8 cellular contexts compared by ENCODE assay signal in genomic region chr11:11620966-11621880, GRCh38. TPM values are rescaled to one million over a fixed set of nuclear protein-coding genes. Genes with fewer than 3 reads are reported as not detected.
A peak's percentile ranks its signal among the peaks of the same experiment; 100 is the strongest.
DNase-seq lines count a peak whose midpoint lies in the region; ATAC-seq, FAIRE-seq and TF ChIP-seq lines count a peak whose summit lies in the region.

No MANE protein-coding gene starts in this region.

- CTCF ChIA-PET in activated CD8-positive, alpha-beta memory T cell treated with anti-CD3 and anti-CD28 coated beads, Interleukin-2, amount 10 ng/mL, durations not matched to agents 7 days and 5 days (lab: Charles Lee) = no interaction called here

- no peak overlapping the region for H3K27ac Mint-ChIP-seq in IgD-negative memory B cell
- no peak overlapping the region for H3K27ac Mint-ChIP-seq in activated CD8-positive, alpha-beta memory T cell treated with anti-CD3 and anti-CD28 coated beads, Interleukin-2, amount 10 ng/mL, durations not matched to agents 7 days and 5 days
- H3K27ac Mint-ChIP-seq in osteocyte (ENCODE audit: unreplicated experiment) = peak overlapping the region; percentile 69

- peak; percentile 51 for DNase-seq in COR-L47 (lab: John Stamatoyannopoulos, UW)
- peak; percentile 43 for DNase-seq in activated CD8-positive, alpha-beta memory T cell treated with anti-CD3 and anti-CD28 coated beads, Interleukin-2, amount 10 ng/mL, durations not matched to agents 7 days and 5 days
- peak; percentile 43 to 49 for DNase-seq in frontal cortex (ENCODE audit: low spot score in 2 of 2)
- DNase-seq in osteocyte (ENCODE audit: extremely low spot score, unreplicated experiment) = no peak
- DNase-seq in iPS-NIHi7 (ENCODE audit: extremely low spot score) = no peak

- TF ChIP-seq CTCF in osteocyte (IDR thresholded peaks at IDR 0.05) = peak; percentile 21

- FAIRE-seq in frontal cortex (lab: Jason Lieb, UNC) = no peak

- ATAC-seq in GM19043 (IDR thresholded peaks at IDR 0.05; ENCODE audit: low read depth, unreplicated experiment) (peak; percentile 2), GM21825 (IDR thresholded peaks at IDR 0.05; ENCODE audit: unreplicated experiment) (no peak)
- ATAC-seq in activated CD8-positive, alpha-beta memory T cell treated with anti-CD3 and anti-CD28 coated beads, Interleukin-2, amount 10 ng/mL, durations not matched to agents 7 days and 5 days = peak; percentile 5

- H3K36me3 Mint-ChIP-seq in IgD-negative memory B cell (no peaks in the 10 kb centered on the region), osteocyte (ENCODE audit: unreplicated experiment) (peaks cover 3% of the 10 kb centered on the region)
- no peaks in the 10 kb centered on the region for H3K36me3 Mint-ChIP-seq in activated CD8-positive, alpha-beta memory T cell treated with anti-CD3 and anti-CD28 coated beads, Interleukin-2, amount 10 ng/mL, durations not matched to agents 7 days and 5 days

- H3K27me3 Mint-ChIP-seq in IgD-negative memory B cell (peaks cover 19% of the 10 kb centered on the region), osteocyte (ENCODE audit: unreplicated experiment) (no peaks in the 10 kb centered on the region)
- H3K27me3 Mint-ChIP-seq in activated CD8-positive, alpha-beta memory T cell treated with anti-CD3 and anti-CD28 coated beads, Interleukin-2, amount 10 ng/mL, durations not matched to agents 7 days and 5 days = peaks cover 77% of the 10 kb centered on the region

- H3K4me3 Mint-ChIP-seq in IgD-negative memory B cell (peak overlapping the region; percentile 66 to 89 (median 80)), osteocyte (ENCODE audit: unreplicated experiment) (peak overlapping the region; percentile 87)
- peak overlapping the region; percentile 63 for H3K4me3 Mint-ChIP-seq in activated CD8-positive, alpha-beta memory T cell treated with anti-CD3 and anti-CD28 coated beads, Interleukin-2, amount 10 ng/mL, durations not matched to agents 7 days and 5 days

- H3K4me1 Mint-ChIP-seq in IgD-negative memory B cell (peaks cover 3 to 5% (median 4%) of the 10 kb centered on the region in 3 donors), osteocyte (ENCODE audit: unreplicated experiment) (peaks cover 45% of the 10 kb centered on the region)
- H3K4me1 Mint-ChIP-seq in activated CD8-positive, alpha-beta memory T cell treated with anti-CD3 and anti-CD28 coated beads, Interleukin-2, amount 10 ng/mL, durations not matched to agents 7 days and 5 days = peaks cover 3% of the 10 kb centered on the region

- H3K9me3 Mint-ChIP-seq in IgD-negative memory B cell (peaks cover 0 to 2% (median 0%) of the 10 kb centered on the region in 3 donors), osteocyte (ENCODE audit: unreplicated experiment) (no peaks in the 10 kb centered on the region)
- no peaks in the 10 kb centered on the region for H3K9me3 Mint-ChIP-seq in activated CD8-positive, alpha-beta memory T cell treated with anti-CD3 and anti-CD28 coated beads, Interleukin-2, amount 10 ng/mL, durations not matched to agents 7 days and 5 days (ENCODE audit: low read depth)

RNA-seq across cellular contexts. Expression of gene GALNT18, which starts 0.6 kb away (rescaled TPM):
- not detected for polyA plus RNA-seq in IgD-negative memory B cell
- under 1 TPM; 0.32 to 0.70 TPM for total RNA-seq in activated CD8-positive, alpha-beta memory T cell treated with anti-CD3 and anti-CD28 coated beads, Interleukin-2, amount 10 ng/mL, durations not matched to agents 7 days and 5 days
- 20.4 TPM for total RNA-seq in frontal cortex
- 39.8 and 42.5 TPM in 2 replicates for total RNA-seq in osteocyte

Comparison
In these comparisons a context has a peak if more than half of its experiments do, and no peak if none do; other contexts are left out.
1. DNase-seq: peak in COR-L47 (single experiment), activated CD8-positive, alpha-beta memory T cell treated with anti-CD3 and anti-CD28 coated beads, Interleukin-2, amount 10 ng/mL, durations not matched to agents 7 days and 5 days (single experiment) and frontal cortex (2 of 2); none in osteocyte (single experiment) and iPS-NIHi7 (single experiment).
2. RNA of gene GALNT18, which starts 0.6 kb away (total RNA-seq): 39.8 to 42.5 TPM in osteocyte and 20.4 TPM in frontal cortex (single experiment); 0.32 to 0.70 TPM in activated CD8-positive, alpha-beta memory T cell treated with anti-CD3 and anti-CD28 coated beads, Interleukin-2, amount 10 ng/mL, durations not matched to agents 7 days and 5 days; every median in the first group is over 10 times any median in the second.
3. Peak in every context shown above with its lines, with median percentiles within 50 percentile points of each other: H3K4me3 Mint-ChIP-seq.